1 cellular context compared by ENCODE assay signal in the genomic region with DNA sequence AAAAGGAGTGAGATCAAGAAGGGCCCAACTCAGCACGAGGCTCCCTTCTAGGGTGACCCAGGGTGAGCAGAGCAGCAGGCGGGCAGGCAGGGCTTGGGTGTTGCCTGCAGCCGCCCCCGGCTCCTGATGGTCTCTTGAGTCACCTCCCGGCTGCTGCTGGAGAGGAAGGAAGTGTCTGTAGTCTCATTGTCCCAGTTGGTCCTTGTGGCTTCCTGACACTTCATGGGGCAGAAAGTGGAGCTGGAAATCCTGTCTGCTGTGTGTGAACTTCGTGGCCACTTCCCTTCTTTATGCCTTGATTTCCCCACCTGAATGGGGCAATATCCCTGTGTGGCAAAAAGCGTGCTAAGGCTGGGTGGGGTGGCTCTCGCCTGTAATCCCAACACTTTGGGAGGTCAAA.
TF ChIP-seq lines count a peak whose summit lies in the region.

No MANE protein-coding gene starts in this region.

TF ChIP-seq in IMR-90, 13 proteins besides CTCF, POLR2A, EP300 and RAD21:
- TF ChIP-seq MXI1 (IDR thresholded peaks at IDR 0.05; ENCODE audit: borderline replicate concordance, low read depth, low read length), result no peak
- no peak for TF ChIP-seq FOS (IDR thresholded peaks at IDR 0.05; ENCODE audit: low read depth, low read length)
- no peak for TF ChIP-seq RCOR1 (IDR thresholded peaks at IDR 0.05; ENCODE audit: insufficient replicate concordance, low read length)
- TF ChIP-seq, protein P1, sequence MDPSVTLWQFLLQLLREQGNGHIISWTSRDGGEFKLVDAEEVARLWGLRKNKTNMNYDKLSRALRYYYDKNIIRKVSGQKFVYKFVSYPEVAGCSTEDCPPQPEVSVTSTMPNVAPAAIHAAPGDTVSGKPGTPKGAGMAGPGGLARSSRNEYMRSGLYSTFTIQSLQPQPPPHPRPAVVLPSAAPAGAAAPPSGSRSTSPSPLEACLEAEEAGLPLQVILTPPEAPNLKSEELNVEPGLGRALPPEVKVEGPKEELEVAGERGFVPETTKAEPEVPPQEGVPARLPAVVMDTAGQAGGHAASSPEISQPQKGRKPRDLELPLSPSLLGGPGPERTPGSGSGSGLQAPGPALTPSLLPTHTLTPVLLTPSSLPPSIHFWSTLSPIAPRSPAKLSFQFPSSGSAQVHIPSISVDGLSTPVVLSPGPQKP (IDR thresholded peaks at IDR 0.05; ENCODE audit: borderline replicate concordance, low read depth, low read length), result no peak
- no peak for TF ChIP-seq BHLHE40 (IDR thresholded peaks at IDR 0.05; ENCODE audit: low read depth, low read length)
- no peak for TF ChIP-seq MAZ (IDR thresholded peaks at IDR 0.05; ENCODE audit: borderline replicate concordance, low read depth, low read length)
- TF ChIP-seq NFE2L2 (IDR thresholded peaks at IDR 0.05; ENCODE audit: low read depth, low read length), result no peak
- TF ChIP-seq, protein P2, sequence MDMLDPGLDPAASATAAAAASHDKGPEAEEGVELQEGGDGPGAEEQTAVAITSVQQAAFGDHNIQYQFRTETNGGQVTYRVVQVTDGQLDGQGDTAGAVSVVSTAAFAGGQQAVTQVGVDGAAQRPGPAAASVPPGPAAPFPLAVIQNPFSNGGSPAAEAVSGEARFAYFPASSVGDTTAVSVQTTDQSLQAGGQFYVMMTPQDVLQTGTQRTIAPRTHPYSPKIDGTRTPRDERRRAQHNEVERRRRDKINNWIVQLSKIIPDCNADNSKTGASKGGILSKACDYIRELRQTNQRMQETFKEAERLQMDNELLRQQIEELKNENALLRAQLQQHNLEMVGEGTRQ (IDR thresholded peaks at IDR 0.05; ENCODE audit: low read depth, low read length), result no peak
- no peak for TF ChIP-seq CHD1 (IDR thresholded peaks at IDR 0.05; ENCODE audit: low read depth, low read length)
- TF ChIP-seq MAFK (IDR thresholded peaks at IDR 0.05; ENCODE audit: low read depth, low read length), result no peak
- TF ChIP-seq CEBPB (IDR thresholded peaks at IDR 0.05; ENCODE audit: low read depth, low read length), result no peak
- TF ChIP-seq RFX5 (IDR thresholded peaks at IDR 0.05; ENCODE audit: low read depth, low read length), result no peak
- TF ChIP-seq SMC3 (IDR thresholded peaks at IDR 0.05; ENCODE audit: low read depth, low read length), result no peak
